1 cellular context compared by ENCODE assay signal in the genomic region with DNA sequence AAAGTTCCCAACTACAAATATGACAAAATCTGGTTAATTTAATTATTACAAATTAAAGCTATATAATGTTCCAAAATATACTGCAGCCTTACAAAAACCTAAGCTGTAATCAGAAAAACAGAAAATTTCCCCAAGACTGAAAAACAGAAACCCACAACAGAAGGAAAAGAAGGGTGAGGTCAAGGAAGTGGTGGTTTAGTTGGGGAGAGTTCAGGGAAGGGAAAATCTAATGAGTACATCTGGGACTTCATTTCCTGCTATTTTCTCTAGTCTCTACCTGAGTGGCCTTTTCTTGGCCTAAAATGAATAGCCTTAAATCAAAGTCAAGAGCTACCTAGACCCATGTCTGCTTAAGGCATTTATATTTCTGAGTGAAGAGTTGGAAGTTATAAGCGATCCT.
TF ChIP-seq lines count a peak whose summit lies in the region.

No MANE protein-coding gene starts in this region.

TF ChIP-seq in HepG2, 621 proteins besides CTCF, POLR2A, EP300 and RAD21 (continued from another document):
- TF ChIP-seq, protein P1, sequence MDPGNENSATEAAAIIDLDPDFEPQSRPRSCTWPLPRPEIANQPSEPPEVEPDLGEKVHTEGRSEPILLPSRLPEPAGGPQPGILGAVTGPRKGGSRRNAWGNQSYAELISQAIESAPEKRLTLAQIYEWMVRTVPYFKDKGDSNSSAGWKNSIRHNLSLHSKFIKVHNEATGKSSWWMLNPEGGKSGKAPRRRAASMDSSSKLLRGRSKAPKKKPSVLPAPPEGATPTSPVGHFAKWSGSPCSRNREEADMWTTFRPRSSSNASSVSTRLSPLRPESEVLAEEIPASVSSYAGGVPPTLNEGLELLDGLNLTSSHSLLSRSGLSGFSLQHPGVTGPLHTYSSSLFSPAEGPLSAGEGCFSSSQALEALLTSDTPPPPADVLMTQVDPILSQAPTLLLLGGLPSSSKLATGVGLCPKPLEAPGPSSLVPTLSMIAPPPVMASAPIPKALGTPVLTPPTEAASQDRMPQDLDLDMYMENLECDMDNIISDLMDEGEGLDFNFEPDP (CRISPR knock-in tag; conservative IDR thresholded peaks at IDR 0.05), result no peak
- TF ChIP-seq TEAD3 (CRISPR knock-in tag; optimal IDR thresholded peaks at IDR 0.05; ENCODE audit: borderline replicate concordance) (no peak), ZNF841 (CRISPR knock-in tag; IDR thresholded peaks at IDR 0.05; ENCODE audit: borderline replicate concordance) (no peak), ZNF674 (CRISPR knock-in tag; IDR thresholded peaks at IDR 0.05; ENCODE audit: low read depth) (no peak), ZNF260 (CRISPR knock-in tag; IDR thresholded peaks at IDR 0.05; ENCODE audit: borderline replicate concordance, low read depth) (no peak), ZNF431 (CRISPR knock-in tag; IDR thresholded peaks at IDR 0.05; ENCODE audit: borderline replicate concordance, low read depth) (no peak), ATM (IDR thresholded peaks at IDR 0.05; ENCODE audit: borderline replicate concordance) (no peak), ZNF7 (CRISPR knock-in tag; IDR thresholded peaks at IDR 0.05) (no peak), NCOR1 (IDR thresholded peaks at IDR 0.05; ENCODE audit: borderline replicate concordance, low read length) (no peak)
- TF ChIP-seq, protein P2, sequence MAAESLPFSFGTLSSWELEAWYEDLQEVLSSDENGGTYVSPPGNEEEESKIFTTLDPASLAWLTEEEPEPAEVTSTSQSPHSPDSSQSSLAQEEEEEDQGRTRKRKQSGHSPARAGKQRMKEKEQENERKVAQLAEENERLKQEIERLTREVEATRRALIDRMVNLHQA (CRISPR knock-in tag; IDR thresholded peaks at IDR 0.05), result no peak
- TF ChIP-seq, protein P3, sequence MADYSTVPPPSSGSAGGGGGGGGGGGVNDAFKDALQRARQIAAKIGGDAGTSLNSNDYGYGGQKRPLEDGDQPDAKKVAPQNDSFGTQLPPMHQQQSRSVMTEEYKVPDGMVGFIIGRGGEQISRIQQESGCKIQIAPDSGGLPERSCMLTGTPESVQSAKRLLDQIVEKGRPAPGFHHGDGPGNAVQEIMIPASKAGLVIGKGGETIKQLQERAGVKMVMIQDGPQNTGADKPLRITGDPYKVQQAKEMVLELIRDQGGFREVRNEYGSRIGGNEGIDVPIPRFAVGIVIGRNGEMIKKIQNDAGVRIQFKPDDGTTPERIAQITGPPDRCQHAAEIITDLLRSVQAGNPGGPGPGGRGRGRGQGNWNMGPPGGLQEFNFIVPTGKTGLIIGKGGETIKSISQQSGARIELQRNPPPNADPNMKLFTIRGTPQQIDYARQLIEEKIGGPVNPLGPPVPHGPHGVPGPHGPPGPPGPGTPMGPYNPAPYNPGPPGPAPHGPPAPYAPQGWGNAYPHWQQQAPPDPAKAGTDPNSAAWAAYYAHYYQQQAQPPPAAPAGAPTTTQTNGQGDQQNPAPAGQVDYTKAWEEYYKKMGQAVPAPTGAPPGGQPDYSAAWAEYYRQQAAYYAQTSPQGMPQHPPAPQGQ (CRISPR knock-in tag; IDR thresholded peaks at IDR 0.05; ENCODE audit: borderline replicate concordance), result no peak
- TF ChIP-seq, protein P4, sequence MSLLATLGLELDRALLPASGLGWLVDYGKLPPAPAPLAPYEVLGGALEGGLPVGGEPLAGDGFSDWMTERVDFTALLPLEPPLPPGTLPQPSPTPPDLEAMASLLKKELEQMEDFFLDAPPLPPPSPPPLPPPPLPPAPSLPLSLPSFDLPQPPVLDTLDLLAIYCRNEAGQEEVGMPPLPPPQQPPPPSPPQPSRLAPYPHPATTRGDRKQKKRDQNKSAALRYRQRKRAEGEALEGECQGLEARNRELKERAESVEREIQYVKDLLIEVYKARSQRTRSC (CRISPR knock-in tag; IDR thresholded peaks at IDR 0.05; ENCODE audit: low read depth), result no peak
- TF ChIP-seq, protein P5, sequence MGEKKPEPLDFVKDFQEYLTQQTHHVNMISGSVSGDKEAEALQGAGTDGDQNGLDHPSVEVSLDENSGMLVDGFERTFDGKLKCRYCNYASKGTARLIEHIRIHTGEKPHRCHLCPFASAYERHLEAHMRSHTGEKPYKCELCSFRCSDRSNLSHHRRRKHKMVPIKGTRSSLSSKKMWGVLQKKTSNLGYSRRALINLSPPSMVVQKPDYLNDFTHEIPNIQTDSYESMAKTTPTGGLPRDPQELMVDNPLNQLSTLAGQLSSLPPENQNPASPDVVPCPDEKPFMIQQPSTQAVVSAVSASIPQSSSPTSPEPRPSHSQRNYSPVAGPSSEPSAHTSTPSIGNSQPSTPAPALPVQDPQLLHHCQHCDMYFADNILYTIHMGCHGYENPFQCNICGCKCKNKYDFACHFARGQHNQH (CRISPR knock-in tag; IDR thresholded peaks at IDR 0.05), result no peak
